19 cellular contexts compared by ENCODE assay signal in the genomic region with DNA sequence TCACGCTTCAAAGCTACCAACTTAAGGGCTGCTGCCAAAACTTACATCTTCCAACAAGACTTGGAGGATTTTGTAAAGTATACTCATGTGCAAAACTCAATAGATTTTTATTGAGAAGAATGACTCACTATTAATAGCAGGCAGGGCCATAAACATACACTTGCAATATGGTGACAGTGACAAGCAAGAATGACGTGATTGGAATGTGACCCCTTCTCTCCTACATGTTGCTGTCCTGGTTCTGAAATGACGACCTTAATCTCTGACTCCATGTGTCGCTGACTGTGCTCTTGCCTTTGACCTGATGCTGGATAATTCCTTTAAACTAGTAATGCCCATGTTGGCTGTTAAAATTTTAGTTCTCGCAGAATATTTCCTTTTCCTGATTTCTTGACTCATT.
A peak's percentile ranks its signal among the peaks of the same experiment; 100 is the strongest.
DNase-seq lines count a peak whose midpoint lies in the region; ATAC-seq, FAIRE-seq and TF ChIP-seq lines count a peak whose summit lies in the region.
"Had no signal": no experiment of that assay in that cellular context is flagged by ENCODE, and none has a peak within 500 bp of the region (broad histone marks: within the 10 kb centered on the region; RNA-seq: fewer than 3 reads in every experiment).

No MANE protein-coding gene starts in this region.

- no peaks in the 10 kb centered on the region; the same call in 2 of the 3 replicates for H3K36me3 ChIP-seq in K562 (ENCODE audit: control insufficient read depth, insufficient read depth, low read length)
- no peaks in the 10 kb centered on the region for H3K36me3 ChIP-seq in liver (ENCODE audit: control insufficient read depth in 4 of 4, insufficient read depth in 3 of 4, low read depth in 1 of 4, low read length in 3 of 4)
- H3K36me3 ChIP-seq: tibial nerve had no signal

- H3K27ac Mint-ChIP-seq in activated T-cell treated with anti-CD3 and anti-CD28 coated beads, Interleukin-2, amount 50 U/mL, for 72 hours, result no peak overlapping the region
- H3K27ac Mint-ChIP-seq: activated naive CD4-positive, alpha-beta T cell treated with anti-CD3 and anti-CD28 coated beads, Interleukin-2, amount 50 U/mL, for 72 hours; stimulated activated naive B cell treated with anti-CD40 and anti-IgM and Interleukin-4, amounts not matched to agents 10 μg/mL and 1 μg/mL and 100 μg/mL, for 72 hours had no signal

- H3K9me3 Mint-ChIP-seq in activated T-cell treated with anti-CD3 and anti-CD28 coated beads, Interleukin-2, amount 50 U/mL, for 72 hours, result no peaks in the 10 kb centered on the region
- H3K9me3 Mint-ChIP-seq: activated naive CD4-positive, alpha-beta T cell treated with anti-CD3 and anti-CD28 coated beads, Interleukin-2, amount 50 U/mL, for 72 hours; naive B cell; stimulated activated naive B cell treated with anti-CD40 and anti-IgM and Interleukin-4, amounts not matched to agents 10 μg/mL and 1 μg/mL and 100 μg/mL, for 72 hours had no signal

- H3K4me3 ChIP-seq in K562, result no peak overlapping the region
- no peak overlapping the region for H3K4me3 ChIP-seq in liver (ENCODE audit: low read depth in 1 of 3, low read length in 3 of 3)
- H3K4me3 ChIP-seq: tibial nerve had no signal

- no peak overlapping the region for H3K4me3 Mint-ChIP-seq in activated T-cell treated with anti-CD3 and anti-CD28 coated beads, Interleukin-2, amount 50 U/mL, for 72 hours
- H3K4me3 Mint-ChIP-seq: naive B cell; stimulated activated naive B cell treated with anti-CD40 and anti-IgM and Interleukin-4, amounts not matched to agents 10 μg/mL and 1 μg/mL and 100 μg/mL, for 72 hours had no signal

- H3K9ac ChIP-seq in K562 (ENCODE audit: insufficient read depth in 1 of 2, low read depth in 2 of 2, low read length in 2 of 2) (no peak overlapping the region), liver (ENCODE audit: low read depth in 1 of 2, low read length in 2 of 2) (no peak overlapping the region)
- H3K9ac ChIP-seq: KMS-11, parathyroid adenoma had no signal

- no peaks in the 10 kb centered on the region for H3K4me1 Mint-ChIP-seq in activated T-cell treated with anti-CD3 and anti-CD28 coated beads, Interleukin-2, amount 50 U/mL, for 72 hours (ENCODE audit: low read depth)
- H3K4me1 Mint-ChIP-seq: stimulated activated naive B cell treated with anti-CD40 and anti-IgM and Interleukin-4, amounts not matched to agents 10 μg/mL and 1 μg/mL and 100 μg/mL, for 72 hours had no signal

- no peak overlapping the region for H3K4me2 ChIP-seq in K562 (ENCODE audit: insufficient read depth, low read length)

- no peaks in the 10 kb centered on the region for H3K27me3 Mint-ChIP-seq in activated T-cell treated with anti-CD3 and anti-CD28 coated beads, Interleukin-2, amount 50 U/mL, for 72 hours (ENCODE audit: low read depth)
- H3K27me3 Mint-ChIP-seq: naive B cell; stimulated activated naive B cell treated with anti-CD40 and anti-IgM and Interleukin-4, amounts not matched to agents 10 μg/mL and 1 μg/mL and 100 μg/mL, for 72 hours had no signal

- H3K27me3 ChIP-seq in K562 (ENCODE audit: control insufficient read depth in 2 of 2, insufficient read depth in 2 of 2, low read length in 2 of 2) (no peaks in the 10 kb centered on the region), liver (ENCODE audit: control insufficient read depth in 4 of 4, insufficient read depth in 4 of 4, low read length in 3 of 4) (no peaks in the 10 kb centered on the region)
- H3K27me3 ChIP-seq: tibial nerve had no signal

- H3K4me1 ChIP-seq in K562 (replicated peaks in 1 of 2; ENCODE audit: control insufficient read depth in 2 of 2, insufficient read depth in 2 of 2, low read length in 2 of 2) (no peaks in the 10 kb centered on the region; a peak in 1 of 5 replicates), liver (ENCODE audit: control insufficient read depth in 4 of 4, insufficient read depth in 4 of 4, low read length in 3 of 4) (no peaks in the 10 kb centered on the region)
- H3K4me1 ChIP-seq: parathyroid adenoma had no signal

- H2AFZ ChIP-seq in K562 (ENCODE audit: low read depth, low read length), result no peak overlapping the region
- H2AFZ ChIP-seq: parathyroid adenoma had no signal

- H3K79me2 ChIP-seq in K562 (ENCODE audit: control insufficient read depth, insufficient read depth, low read length), result no peaks in the 10 kb centered on the region
- H3K79me2 ChIP-seq: parathyroid adenoma had no signal

- TF ChIP-seq EP300 in K562 (IDR thresholded peaks at IDR 0.05; ENCODE audit: low read length), result no peak

- peak; percentile 35 for FAIRE-seq in K562 (lab: Jason Lieb, UNC)

- CTCF ChIA-PET in K562 (lab: Yijun Ruan, JAX; ENCODE audit: low intra/inter-chr PET ratio), result no interaction called here

- TF ChIP-seq RAD21 in K562 (CRISPR knock-in tag; conservative IDR thresholded peaks at IDR 0.05 in 1 of 2, IDR thresholded peaks at IDR 0.05 in 1 of 2), result no peak
- TF ChIP-seq RAD21 in liver (IDR thresholded peaks at IDR 0.05), result no peak

- no peaks in the 10 kb centered on the region for H3K9me1 ChIP-seq in K562 (ENCODE audit: control insufficient read depth, insufficient read depth, low read length)

- no peak for TF ChIP-seq POLR2A in K562 (conservative IDR thresholded peaks at IDR 0.05)

- ATAC-seq in K562, result 0 out of 3 replicates have a peak, but pooled peaks have one; percentile 35
- no peak for ATAC-seq in activated T-cell treated with anti-CD3 and anti-CD28 coated beads, Interleukin-2, amount 50 U/mL, for 72 hours (replicated peaks in 1 of 2)
- ATAC-seq in HG02885 (IDR thresholded peaks at IDR 0.05; ENCODE audit: poor library complexity, unreplicated experiment), result no peak
- no peak for ATAC-seq in GM21737 (IDR thresholded peaks at IDR 0.05; ENCODE audit: unreplicated experiment)
- ATAC-seq: activated naive CD4-positive, alpha-beta T cell treated with anti-CD3 and anti-CD28 coated beads, Interleukin-2, amount 50 U/mL, for 72 hours; stimulated activated naive B cell treated with anti-CD40 and anti-IgM and Interleukin-4, amounts not matched to agents 10 μg/mL and 1 μg/mL and 100 μg/mL, for 72 hours had no signal

- in situ Hi-C loops in K562 (cut with MboI), result no loop called here

- TF ChIP-seq CTCF in K562 (IDR thresholded peaks at IDR 0.05 in 2 of 3, conservative IDR thresholded peaks at IDR 0.05 in 1 of 3; ENCODE audit: insufficient read depth in 2 of 3, low read depth in 1 of 3, low read length in 3 of 3), result no peak
- TF ChIP-seq CTCF in liver (IDR thresholded peaks at IDR 0.05; ENCODE audit: low read depth, low read length, missing input control), result no peak

- POLR2A ChIA-PET in K562 (lab: Yijun Ruan, JAX), result interaction anchor here (1.2 kb wide), 1 partner anchor 9 kb away, joined by 3 read pairs; no protein-coding TSS in a partner anchor

- DNase-seq in EL (peak; percentile 77), HT-29 (ENCODE audit: low spot score) (peak; percentile 40), K562 (ENCODE audit: extremely low read depth in 1 of 4, low spot score in 3 of 4) (peak; percentile 13 to 32 (median 16))
- no peak for DNase-seq in activated T-cell treated with anti-CD3 and anti-CD28 coated beads, Interleukin-2, amount 50 U/mL, for 72 hours
- DNase-seq in activated CD4-positive, alpha-beta T cell treated with anti-CD3 and anti-CD28 coated beads, Interleukin-2, amount 50 U/mL, for 1 hour, result no peak
- DNase-seq: activated CD4-positive, alpha-beta T cell treated with anti-CD3 and anti-CD28 coated beads for 4 hours; activated T-cell treated with anti-CD3 and anti-CD28 coated beads for 4 hours; naive B cell; NCI-H1417 treated with DMSO at 0.1 percent for 48 hours; stimulated activated naive B cell treated with anti-CD40 and anti-IgM and Interleukin-4, amounts not matched to agents 10 μg/mL and 1 μg/mL and 100 μg/mL, for 72 hours; T-helper 9 cell had no signal

- H4K20me1 ChIP-seq in K562 (replicated peaks; ENCODE audit: control insufficient read depth, insufficient read depth, low read length), result no peaks in the 10 kb centered on the region

- H3K9me3 ChIP-seq in K562 (replicated peaks; ENCODE audit: control insufficient read depth, insufficient read depth, low read depth, low read length), result no peaks in the 10 kb centered on the region
- H3K9me3 ChIP-seq in liver (ENCODE audit: control insufficient read depth in 4 of 4, low read length in 3 of 4), result no peaks in the 10 kb centered on the region
- H3K9me3 ChIP-seq: tibial nerve had no signal

- no peaks in the 10 kb centered on the region for H3K36me3 Mint-ChIP-seq in activated T-cell treated with anti-CD3 and anti-CD28 coated beads, Interleukin-2, amount 50 U/mL, for 72 hours (ENCODE audit: insufficient read depth in 2 of 2)
- H3K36me3 Mint-ChIP-seq: activated naive CD4-positive, alpha-beta T cell treated with anti-CD3 and anti-CD28 coated beads, Interleukin-2, amount 50 U/mL, for 72 hours had no signal

- H3K27ac ChIP-seq in K562 (ENCODE audit: extremely low read depth, low read depth, low read length) (no peak overlapping the region), liver (ENCODE audit: low read depth in 1 of 2, low read length in 2 of 2) (no peak overlapping the region)
- H3K27ac ChIP-seq: C4-2B, KMS-11, parathyroid adenoma, tibial nerve had no signal

- 55% methylated on average over 5 of the region's 5 CpGs for WGBS in K562 (ENCODE audit: insufficient coverage, low coverage, missing lambda C conversion rate)
- WGBS in liver, result 84% methylated on average over 5 of the region's 5 CpGs

- intact Hi-C loops in K562 (cut with micrococcal nuclease), result no loop called here

- no TSS peak for BruUV-seq in K562 (replicated peaks; lab: Mats Ljungman, UMichigan)

TF ChIP-seq in K562, 482 proteins besides CTCF, POLR2A, EP300 and RAD21 (continues in another document):
- TF ChIP-seq, protein P1, sequence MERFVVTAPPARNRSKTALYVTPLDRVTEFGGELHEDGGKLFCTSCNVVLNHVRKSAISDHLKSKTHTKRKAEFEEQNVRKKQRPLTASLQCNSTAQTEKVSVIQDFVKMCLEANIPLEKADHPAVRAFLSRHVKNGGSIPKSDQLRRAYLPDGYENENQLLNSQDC (CRISPR knock-in tag; IDR thresholded peaks at IDR 0.05), result no peak
- no peak for TF ChIP-seq ZNF717 (CRISPR knock-in tag; IDR thresholded peaks at IDR 0.05)

TF ChIP-seq in liver, 16 proteins besides CTCF, POLR2A, EP300 and RAD21 (continues in another document):
- TF ChIP-seq, protein P2, sequence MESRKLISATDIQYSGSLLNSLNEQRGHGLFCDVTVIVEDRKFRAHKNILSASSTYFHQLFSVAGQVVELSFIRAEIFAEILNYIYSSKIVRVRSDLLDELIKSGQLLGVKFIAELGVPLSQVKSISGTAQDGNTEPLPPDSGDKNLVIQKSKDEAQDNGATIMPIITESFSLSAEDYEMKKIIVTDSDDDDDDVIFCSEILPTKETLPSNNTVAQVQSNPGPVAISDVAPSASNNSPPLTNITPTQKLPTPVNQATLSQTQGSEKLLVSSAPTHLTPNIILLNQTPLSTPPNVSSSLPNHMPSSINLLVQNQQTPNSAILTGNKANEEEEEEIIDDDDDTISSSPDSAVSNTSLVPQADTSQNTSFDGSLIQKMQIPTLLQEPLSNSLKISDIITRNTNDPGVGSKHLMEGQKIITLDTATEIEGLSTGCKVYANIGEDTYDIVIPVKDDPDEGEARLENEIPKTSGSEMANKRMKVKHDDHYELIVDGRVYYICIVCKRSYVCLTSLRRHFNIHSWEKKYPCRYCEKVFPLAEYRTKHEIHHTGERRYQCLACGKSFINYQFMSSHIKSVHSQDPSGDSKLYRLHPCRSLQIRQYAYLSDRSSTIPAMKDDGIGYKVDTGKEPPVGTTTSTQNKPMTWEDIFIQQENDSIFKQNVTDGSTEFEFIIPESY (IDR thresholded peaks at IDR 0.05), result no peak
- no peak for TF ChIP-seq FOXA2 (IDR thresholded peaks at IDR 0.05)

Comparison
In these comparisons a context has a peak if more than half of its experiments do, and no peak if none do; other contexts are left out.
1. DNase-seq: peak in EL (single experiment), HT-29 (single experiment) and K562 (4 of 4); none in activated T-cell treated with anti-CD3 and anti-CD28 coated beads, Interleukin-2, amount 50 U/mL, for 72 hours (0 of 2) and activated CD4-positive, alpha-beta T cell treated with anti-CD3 and anti-CD28 coated beads, Interleukin-2, amount 50 U/mL, for 1 hour (single experiment).